20 cellular contexts compared by ENCODE assay signal in genomic region chr16:84684592-84684965, GRCh38.
"Had no signal": no experiment of that assay in that cellular context is flagged by ENCODE, and none has a peak within 500 bp of the region (broad histone marks: within the 10 kb centered on the region; RNA-seq: fewer than 3 reads in every experiment).

No MANE protein-coding gene starts in this region.

- ATAC-seq: SK-N-SH treated with all-trans-retinoic acid at 6 μM for 48 hours had no signal

- H3K9me3 ChIP-seq: MG63 had no signal

- H3K4me3 ChIP-seq: MG63 had no signal

- DNase-seq: Karpas-422, KG1, MG63, NCI-H1092, NCI-H1105 treated with DMSO at 0.1 percent for 48 hours, NCI-H1436, NCI-H187, NCI-H2029, NCI-H2081 treated with DMSO at 0.1 percent for 48 hours, NCI-H2171, NCI-H226, NCI-H446, NCI-H510A, NCI-H524 treated with DMSO at 0.1 percent for 48 hours, NCI-H69, NCI-H774, RPMI8226, SHP77 had no signal

- FAIRE-seq: RCC 7860 had no signal

- H3K27me3 ChIP-seq: MG63 had no signal

- H3K36me3 ChIP-seq: MG63 had no signal
